Comparison of ENCODE assay signal across 23 cellular contexts in the genomic region with DNA sequence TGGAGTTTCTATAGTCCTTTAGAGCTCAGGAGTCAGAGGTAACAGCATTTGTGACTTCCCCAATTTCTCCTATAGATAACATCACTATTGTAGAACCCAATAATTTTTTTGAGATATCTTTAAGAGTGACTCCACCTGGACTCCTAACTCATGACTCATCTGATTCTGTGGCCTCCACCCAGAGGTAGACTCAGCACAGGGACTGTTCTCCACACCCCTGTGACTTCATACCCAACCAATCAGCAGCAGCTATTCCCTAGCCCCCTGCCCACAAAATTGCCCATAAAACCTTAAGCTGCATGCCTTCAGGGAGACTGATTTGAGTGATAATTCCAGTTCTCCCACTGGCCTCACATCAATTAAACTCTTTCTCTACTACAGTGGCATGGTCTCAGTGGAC.
DNase-seq lines count a peak whose midpoint lies in the region; ATAC-seq lines count a peak whose summit lies in the region.
"Had no signal": no experiment of that assay in that cellular context is flagged by ENCODE, and none has a peak within 500 bp of the region (broad histone marks: within the 10 kb centered on the region; RNA-seq: fewer than 3 reads in every experiment).

No MANE protein-coding gene starts in this region.

- peak; percentile 77 for DNase-seq in M059J (ENCODE audit: low read depth)
- DNase-seq in SW480 (ENCODE audit: low spot score) = peak; percentile 3
- peak; percentile 95 for DNase-seq in islet precursor cell
- DNase-seq in NCI-H82 (lab: John Stamatoyannopoulos, UW) = no peak
- no peak for DNase-seq in SK-N-DZ (ENCODE audit: low spot score)
- DNase-seq: ACHN; Caco-2; CD4-positive, alpha-beta T cell; DMS 273 treated with DMSO at 0.1 percent for 48 hours; DMS79 treated with DMSO at 0.1 percent for 48 hours; GM23248; H9; HFFc6; NCI-H1417; NCI-H187 treated with DMSO at 0.1 percent for 48 hours; NCI-H2107; NCI-H446 treated with DMSO at 0.1 percent for 48 hours; NCI-H526 treated with DMSO at 0.1 percent for 48 hours; SHP77; SW 1271 had no signal

- ATAC-seq in HG03432 (IDR thresholded peaks at IDR 0.05; ENCODE audit: unreplicated experiment) (no peak), HG02938 (IDR thresholded peaks at IDR 0.05; ENCODE audit: unreplicated experiment) (no peak)
- ATAC-seq: GM12878 had no signal

Comparison
In these comparisons a context has a peak if more than half of its experiments do, and no peak if none do; other contexts are left out.
1. DNase-seq: peak in M059J (single experiment), SW480 (single experiment) and islet precursor cell (single experiment); none in NCI-H82 (single experiment) and SK-N-DZ (single experiment).